In genomic region chr3:129650256-129650872, GRCh38 we compare ENCODE assay signal across 8 cellular contexts. TPM values are rescaled to one million over a fixed set of nuclear protein-coding genes. Genes with fewer than 3 reads are reported as not detected.
DNase-seq lines count a peak whose midpoint lies in the region; ATAC-seq, FAIRE-seq and TF ChIP-seq lines count a peak whose summit lies in the region.

No MANE protein-coding gene starts in this region.

- in situ Hi-C loops in gastrocnemius medialis (cut with MboI; ENCODE audit: low sequenced_read_pairs in 4 of 4) = loop anchor here (5.0 to 10.0 kb wide), 5 partner anchors 74 to 284 kb away; no protein-coding TSS in a partner anchor

- TF ChIP-seq CTCF in D721Med (IDR thresholded peaks at IDR 0.05; ENCODE audit: insufficient read depth, missing control alignments) = peak; percentile 84
- peak; percentile 51 to 81 (median 71) for TF ChIP-seq CTCF in gastrocnemius medialis (IDR thresholded peaks at IDR 0.05 in 4 of 5, conservative IDR thresholded peaks at IDR 0.05 in 1 of 5)

- no peak for TF ChIP-seq POLR2A in gastrocnemius medialis (IDR thresholded peaks at IDR 0.05)

- H3K4me3 ChIP-seq in right cardiac atrium (ENCODE audit: low read length) (no peak overlapping the region), gastrocnemius medialis (no peak overlapping the region)

- ATAC-seq in SK-N-SH treated with all-trans-retinoic acid at 6 μM for 48 hours (peak; percentile 65), right cardiac atrium (peak; percentile 65 to 76), gastrocnemius medialis (peak; percentile 46 to 70), GM21360 (IDR thresholded peaks at IDR 0.05; ENCODE audit: unreplicated experiment) (no peak), HG02588 (IDR thresholded peaks at IDR 0.05; ENCODE audit: unreplicated experiment) (no peak)

- H3K27me3 ChIP-seq in right cardiac atrium (ENCODE audit: control insufficient read depth, insufficient read depth) (no peaks in the 10 kb centered on the region), gastrocnemius medialis (no peaks in the 10 kb centered on the region)

- H3K36me3 ChIP-seq in gastrocnemius medialis = peaks cover 0 to 11% of the 10 kb centered on the region in 2 donors

- 29% methylated on average over 7 of the region's 7 CpGs for WGBS in right cardiac atrium

- H3K4me1 ChIP-seq in right cardiac atrium (ENCODE audit: control insufficient read depth, insufficient read depth, low read length) (no peaks in the 10 kb centered on the region), gastrocnemius medialis (peaks cover 26 to 35% of the 10 kb centered on the region in 2 donors)

- no peak for FAIRE-seq in D721Med (lab: Jason Lieb, UNC)

- H3K27ac ChIP-seq in right cardiac atrium (ENCODE audit: low read length) (no peak overlapping the region), gastrocnemius medialis (peak overlapping the region in 1 of 4 donors; percentile 9)

- intact Hi-C loops in right cardiac atrium (cut with DNase I) (loop anchor here in 3 of 4 donors (2.0 to 10.0 kb wide), 4 partner anchors 114 to 282 kb away; no protein-coding TSS in a partner anchor), gastrocnemius medialis (cut with DNase I; ENCODE audit: low total_unique reads) (loop anchor here (1.0 to 5.0 kb wide), 3 partner anchors 179 to 282 kb away; partner anchors contain the start of gene TMCC1)

- H3K9me3 ChIP-seq in right cardiac atrium (ENCODE audit: control insufficient read depth, low read length) = no peaks in the 10 kb centered on the region
- no peaks in the 10 kb centered on the region for H3K9me3 ChIP-seq in gastrocnemius medialis

- no peak for DNase-seq in D721Med (ENCODE audit: insufficient read length, low spot score)
- peak in 67 of 76 experiments; percentile 1 to 78 (median 44) for DNase-seq in HUDEP-2 (lab: John Stamatoyannopoulos, UW; ENCODE audit: unreplicated experiment in 76 of 76)
- DNase-seq in amniotic stem cell (lab: John Stamatoyannopoulos, UW) = peak; percentile 38
- DNase-seq in right cardiac atrium = peak; percentile 67 to 78 (median 69)
- DNase-seq in gastrocnemius medialis = peak; percentile 35 to 71

TF ChIP-seq in SK-N-SH treated with all-trans-retinoic acid at 6 μM for 48 hours, 23 proteins besides CTCF, POLR2A, EP300 and RAD21:
- TF ChIP-seq TSHZ2 (CRISPR knock-in tag; IDR thresholded peaks at IDR 0.05) (no peak), SNAI2 (CRISPR knock-in tag; IDR thresholded peaks at IDR 0.05) (no peak), ESRRG (CRISPR knock-in tag; IDR thresholded peaks at IDR 0.05) (no peak), TOX (CRISPR knock-in tag; IDR thresholded peaks at IDR 0.05; ENCODE audit: borderline replicate concordance) (no peak), ZFP3 (CRISPR knock-in tag; IDR thresholded peaks at IDR 0.05) (no peak), ZNF565 (CRISPR knock-in tag; conservative IDR thresholded peaks at IDR 0.05; ENCODE audit: low read depth) (no peak), ZNF70 (CRISPR knock-in tag; IDR thresholded peaks at IDR 0.05) (no peak), ZNF8 (CRISPR knock-in tag; IDR thresholded peaks at IDR 0.05) (no peak), PPARA (CRISPR knock-in tag; IDR thresholded peaks at IDR 0.05; ENCODE audit: borderline replicate concordance) (no peak), OSR1 (CRISPR knock-in tag; IDR thresholded peaks at IDR 0.05) (no peak), GLIS3 (CRISPR knock-in tag; IDR thresholded peaks at IDR 0.05) (no peak), ZFP30 (CRISPR knock-in tag; IDR thresholded peaks at IDR 0.05) (no peak), TCF4 (CRISPR knock-in tag; IDR thresholded peaks at IDR 0.05; ENCODE audit: borderline replicate concordance) (no peak), RARB (CRISPR knock-in tag; IDR thresholded peaks at IDR 0.05) (no peak), CREB5 (CRISPR knock-in tag; IDR thresholded peaks at IDR 0.05; ENCODE audit: low read depth) (no peak), ARNTL (CRISPR knock-in tag; IDR thresholded peaks at IDR 0.05; ENCODE audit: borderline replicate concordance, low read depth) (no peak), CSDC2 (CRISPR knock-in tag; IDR thresholded peaks at IDR 0.05) (no peak)
- TF ChIP-seq, protein P1, sequence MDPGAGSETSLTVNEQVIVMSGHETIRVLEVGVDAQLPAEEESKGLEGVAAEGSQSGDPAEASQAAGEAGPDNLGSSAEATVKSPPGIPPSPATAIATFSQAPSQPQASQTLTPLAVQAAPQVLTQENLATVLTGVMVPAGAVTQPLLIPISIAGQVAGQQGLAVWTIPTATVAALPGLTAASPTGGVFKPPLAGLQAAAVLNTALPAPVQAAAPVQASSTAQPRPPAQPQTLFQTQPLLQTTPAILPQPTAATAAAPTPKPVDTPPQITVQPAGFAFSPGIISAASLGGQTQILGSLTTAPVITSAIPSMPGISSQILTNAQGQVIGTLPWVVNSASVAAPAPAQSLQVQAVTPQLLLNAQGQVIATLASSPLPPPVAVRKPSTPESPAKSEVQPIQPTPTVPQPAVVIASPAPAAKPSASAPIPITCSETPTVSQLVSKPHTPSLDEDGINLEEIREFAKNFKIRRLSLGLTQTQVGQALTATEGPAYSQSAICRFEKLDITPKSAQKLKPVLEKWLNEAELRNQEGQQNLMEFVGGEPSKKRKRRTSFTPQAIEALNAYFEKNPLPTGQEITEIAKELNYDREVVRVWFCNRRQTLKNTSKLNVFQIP (CRISPR knock-in tag; IDR thresholded peaks at IDR 0.05; ENCODE audit: borderline replicate concordance, low read depth) = no peak

RNA-seq across cellular contexts. Expression of gene PLXND1, which starts 43.9 kb away (rescaled TPM):
- total RNA-seq in right cardiac atrium (100 to 1,000 TPM in 1 of 4 donors, 10 to 100 TPM in 3; 75.4 to 102 (median 84.1) TPM), gastrocnemius medialis (10 to 100 TPM; 15.7 to 70.9 (median 19.9) TPM)
- 89.4 TPM for polyA plus RNA-seq in right cardiac atrium

Comparison
In these comparisons a context has a peak if more than half of its experiments do, and no peak if none do; other contexts are left out.
1. ATAC-seq: peak in SK-N-SH treated with all-trans-retinoic acid at 6 μM for 48 hours (single experiment), right cardiac atrium (2 of 2) and gastrocnemius medialis (2 of 2); none in GM21360 (single experiment) and HG02588 (single experiment).